13 cellular contexts compared by ENCODE assay signal in the genomic region with DNA sequence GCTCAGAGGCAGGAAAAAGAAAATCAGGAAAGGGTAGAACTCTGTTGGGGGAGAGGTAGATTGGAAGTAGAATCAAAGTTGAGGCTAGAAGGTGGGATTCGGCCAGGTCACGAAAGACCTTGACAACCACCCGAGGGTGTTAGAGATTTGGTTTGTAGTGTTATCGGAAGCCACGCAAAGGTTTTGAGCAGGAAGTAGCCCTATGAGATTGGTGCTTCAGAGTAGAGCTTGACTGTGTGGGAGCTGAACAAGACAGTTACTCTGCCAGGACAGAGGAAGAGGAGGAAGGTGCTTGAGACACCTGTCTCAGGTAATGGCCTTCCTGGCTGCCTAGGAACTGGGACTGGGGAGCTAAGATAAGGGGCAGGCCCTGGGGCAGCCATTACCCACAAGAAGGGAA.
DNase-seq lines count a peak whose midpoint lies in the region; ATAC-seq, FAIRE-seq and TF ChIP-seq lines count a peak whose summit lies in the region.
"Had no signal": no experiment of that assay in that cellular context is flagged by ENCODE, and none has a peak within 500 bp of the region (broad histone marks: within the 10 kb centered on the region; RNA-seq: fewer than 3 reads in every experiment).

No MANE protein-coding gene starts in this region.

- H3K27ac Mint-ChIP-seq in stimulated activated memory B cell treated with anti-CD40 and anti-IgM and Interleukin-4, amounts not matched to agents 10 μg/mL and 1 μg/mL and 100 μg/mL, for 72 hours = peak overlapping the region; percentile 28

- WGBS in hepatocyte (ENCODE audit: low lambda C conversion rate, missing lambda C conversion rate) = 97% methylated on average over 5 of the region's 5 CpGs

- H3K9me2 ChIP-seq in hepatocyte (replicated peaks; ENCODE audit: insufficient read depth) = no peaks in the 10 kb centered on the region

- no peak overlapping the region for H3K4me2 ChIP-seq in hepatocyte

- no peak for ATAC-seq in stimulated activated memory B cell treated with anti-CD40 and anti-IgM and Interleukin-4, amounts not matched to agents 10 μg/mL and 1 μg/mL and 100 μg/mL, for 72 hours
- ATAC-seq in HG03175 (IDR thresholded peaks at IDR 0.05; ENCODE audit: unreplicated experiment) (no peak), GM19452 (IDR thresholded peaks at IDR 0.05; ENCODE audit: unreplicated experiment) (no peak)

- no peak overlapping the region for H2AFZ ChIP-seq in hepatocyte

- H3K79me2 ChIP-seq in hepatocyte = no peaks in the 10 kb centered on the region

- H3K4me1 ChIP-seq in Peyer's patch (peaks cover 0 to 24% (median 3%) of the 10 kb centered on the region in 4 donors), hepatocyte (ENCODE audit: insufficient read depth) (peaks cover 7% of the 10 kb centered on the region)

- H3K4me1 Mint-ChIP-seq in stimulated activated memory B cell treated with anti-CD40 and anti-IgM and Interleukin-4, amounts not matched to agents 10 μg/mL and 1 μg/mL and 100 μg/mL, for 72 hours = peaks cover 72% of the 10 kb centered on the region

- no peak for TF ChIP-seq CTCF in Peyer's patch (IDR thresholded peaks at IDR 0.05)
- TF ChIP-seq CTCF in hepatocyte (IDR thresholded peaks at IDR 0.05; ENCODE audit: poor library complexity) = no peak

- DNase-seq in GM12892 (ENCODE audit: insufficient read length) (no peak), Peyer's patch (no peak), hepatocyte (ENCODE audit: low spot score) (no peak), DMS153 treated with DMSO at 0.1 percent for 48 hours (lab: John Stamatoyannopoulos, UW; ENCODE audit: unreplicated experiment) (no peak), NOMO-1 (lab: John Stamatoyannopoulos, UW; ENCODE audit: unreplicated experiment in 2 of 2) (no peak)
- DNase-seq: hippocampal formation, NCI-H2107, SHP77 had no signal

- H3K27ac ChIP-seq in Peyer's patch = peak overlapping the region; percentile 48 to 79 (median 68)
- peak overlapping the region; percentile 55 for H3K27ac ChIP-seq in hepatocyte

- no peak overlapping the region for H3K4me3 Mint-ChIP-seq in stimulated activated memory B cell treated with anti-CD40 and anti-IgM and Interleukin-4, amounts not matched to agents 10 μg/mL and 1 μg/mL and 100 μg/mL, for 72 hours

- no peaks in the 10 kb centered on the region for H4K20me1 ChIP-seq in hepatocyte (ENCODE audit: insufficient read depth, poor library complexity, severe bottlenecking)

- no peaks in the 10 kb centered on the region for H3K27me3 Mint-ChIP-seq in stimulated activated memory B cell treated with anti-CD40 and anti-IgM and Interleukin-4, amounts not matched to agents 10 μg/mL and 1 μg/mL and 100 μg/mL, for 72 hours

- H3K36me3 ChIP-seq in Peyer's patch (no peaks in the 10 kb centered on the region), hepatocyte (replicated peaks; ENCODE audit: insufficient read depth, low read depth) (no peaks in the 10 kb centered on the region)

- H3K9me3 ChIP-seq in Peyer's patch (no peaks in the 10 kb centered on the region), hepatocyte (ENCODE audit: low read depth) (no peaks in the 10 kb centered on the region)

- peak; percentile 64 for FAIRE-seq in GM12892 (lab: Jason Lieb, UNC)
- FAIRE-seq: G401.6 had no signal

- TF ChIP-seq POLR2A in GM12892 (IDR thresholded peaks at IDR 0.05; ENCODE audit: low read depth, low read length) (no peak), Peyer's patch (IDR thresholded peaks at IDR 0.05) (no peak)

- H3K36me3 Mint-ChIP-seq in stimulated activated memory B cell treated with anti-CD40 and anti-IgM and Interleukin-4, amounts not matched to agents 10 μg/mL and 1 μg/mL and 100 μg/mL, for 72 hours = peaks cover 29% of the 10 kb centered on the region

- no peaks in the 10 kb centered on the region for H3K27me3 ChIP-seq in Peyer's patch
- no peaks in the 10 kb centered on the region for H3K27me3 ChIP-seq in hepatocyte
- H3K27me3 ChIP-seq: dorsolateral prefrontal cortex had no signal

- no peak overlapping the region for H3K4me3 ChIP-seq in Peyer's patch
- H3K4me3 ChIP-seq in hepatocyte = no peak overlapping the region
- H3K4me3 ChIP-seq: dorsolateral prefrontal cortex had no signal

- no peaks in the 10 kb centered on the region for H3K9me3 Mint-ChIP-seq in stimulated activated memory B cell treated with anti-CD40 and anti-IgM and Interleukin-4, amounts not matched to agents 10 μg/mL and 1 μg/mL and 100 μg/mL, for 72 hours
